ENCODE assay signal across 1 cellular context in the genomic region with DNA sequence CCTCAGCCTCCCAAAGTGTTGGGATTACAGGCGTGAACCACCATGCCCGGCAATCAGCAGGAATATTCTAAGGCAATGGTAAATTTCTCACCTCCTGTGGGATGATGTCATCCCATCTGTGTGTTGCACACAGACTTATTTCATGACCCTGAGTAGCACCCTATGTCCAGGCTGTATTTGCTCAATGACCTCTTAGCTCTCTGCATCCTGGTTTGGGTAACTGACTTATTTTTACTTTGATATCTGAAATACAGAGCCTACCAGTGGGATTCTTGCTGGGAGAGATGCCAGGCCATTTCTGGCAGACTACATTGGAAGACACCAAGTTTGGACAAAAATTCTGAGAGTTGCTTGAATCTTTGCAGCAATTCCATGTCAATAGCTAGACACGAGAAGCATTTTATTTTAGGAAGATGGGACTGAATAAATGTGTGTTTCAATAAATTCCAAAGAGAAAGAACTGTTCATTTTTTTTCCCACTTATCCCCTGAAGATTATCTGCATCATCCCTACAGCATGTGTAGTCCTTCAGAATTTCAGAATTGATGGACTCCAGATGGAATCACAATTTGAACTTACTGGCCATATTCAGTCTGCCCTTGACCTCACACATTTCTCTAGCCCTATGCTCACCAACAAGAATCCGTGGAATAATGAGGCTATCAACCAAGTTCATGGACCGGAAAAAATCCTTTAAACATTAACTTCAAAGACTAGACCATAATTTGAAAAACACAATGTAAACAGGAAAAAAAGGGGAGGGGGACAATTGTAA.
TF ChIP-seq lines count a peak whose summit lies in the region.

No MANE protein-coding gene starts in this region.

TF ChIP-seq in liver, 16 proteins besides CTCF, POLR2A, EP300 and RAD21 (continued from another document):
- TF ChIP-seq, protein P1, sequence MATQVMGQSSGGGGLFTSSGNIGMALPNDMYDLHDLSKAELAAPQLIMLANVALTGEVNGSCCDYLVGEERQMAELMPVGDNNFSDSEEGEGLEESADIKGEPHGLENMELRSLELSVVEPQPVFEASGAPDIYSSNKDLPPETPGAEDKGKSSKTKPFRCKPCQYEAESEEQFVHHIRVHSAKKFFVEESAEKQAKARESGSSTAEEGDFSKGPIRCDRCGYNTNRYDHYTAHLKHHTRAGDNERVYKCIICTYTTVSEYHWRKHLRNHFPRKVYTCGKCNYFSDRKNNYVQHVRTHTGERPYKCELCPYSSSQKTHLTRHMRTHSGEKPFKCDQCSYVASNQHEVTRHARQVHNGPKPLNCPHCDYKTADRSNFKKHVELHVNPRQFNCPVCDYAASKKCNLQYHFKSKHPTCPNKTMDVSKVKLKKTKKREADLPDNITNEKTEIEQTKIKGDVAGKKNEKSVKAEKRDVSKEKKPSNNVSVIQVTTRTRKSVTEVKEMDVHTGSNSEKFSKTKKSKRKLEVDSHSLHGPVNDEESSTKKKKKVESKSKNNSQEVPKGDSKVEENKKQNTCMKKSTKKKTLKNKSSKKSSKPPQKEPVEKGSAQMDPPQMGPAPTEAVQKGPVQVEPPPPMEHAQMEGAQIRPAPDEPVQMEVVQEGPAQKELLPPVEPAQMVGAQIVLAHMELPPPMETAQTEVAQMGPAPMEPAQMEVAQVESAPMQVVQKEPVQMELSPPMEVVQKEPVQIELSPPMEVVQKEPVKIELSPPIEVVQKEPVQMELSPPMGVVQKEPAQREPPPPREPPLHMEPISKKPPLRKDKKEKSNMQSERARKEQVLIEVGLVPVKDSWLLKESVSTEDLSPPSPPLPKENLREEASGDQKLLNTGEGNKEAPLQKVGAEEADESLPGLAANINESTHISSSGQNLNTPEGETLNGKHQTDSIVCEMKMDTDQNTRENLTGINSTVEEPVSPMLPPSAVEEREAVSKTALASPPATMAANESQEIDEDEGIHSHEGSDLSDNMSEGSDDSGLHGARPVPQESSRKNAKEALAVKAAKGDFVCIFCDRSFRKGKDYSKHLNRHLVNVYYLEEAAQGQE (IDR thresholded peaks at IDR 0.05): no peak
- TF ChIP-seq, protein P2, sequence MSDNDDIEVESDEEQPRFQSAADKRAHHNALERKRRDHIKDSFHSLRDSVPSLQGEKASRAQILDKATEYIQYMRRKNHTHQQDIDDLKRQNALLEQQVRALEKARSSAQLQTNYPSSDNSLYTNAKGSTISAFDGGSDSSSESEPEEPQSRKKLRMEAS (IDR thresholded peaks at IDR 0.05): no peak
- TF ChIP-seq RXRA (IDR thresholded peaks at IDR 0.05) (peak; percentile 18 to 50), EGR1 (IDR thresholded peaks at IDR 0.05; ENCODE audit: low read depth in 2 of 2) (no peak), FOXA2 (IDR thresholded peaks at IDR 0.05) (no peak), HNF4G (IDR thresholded peaks at IDR 0.05) (no peak), GABPA (IDR thresholded peaks at IDR 0.05 in 1 of 2, conservative IDR thresholded peaks at IDR 0.05 in 1 of 2) (no peak)
- TF ChIP-seq, protein P3, sequence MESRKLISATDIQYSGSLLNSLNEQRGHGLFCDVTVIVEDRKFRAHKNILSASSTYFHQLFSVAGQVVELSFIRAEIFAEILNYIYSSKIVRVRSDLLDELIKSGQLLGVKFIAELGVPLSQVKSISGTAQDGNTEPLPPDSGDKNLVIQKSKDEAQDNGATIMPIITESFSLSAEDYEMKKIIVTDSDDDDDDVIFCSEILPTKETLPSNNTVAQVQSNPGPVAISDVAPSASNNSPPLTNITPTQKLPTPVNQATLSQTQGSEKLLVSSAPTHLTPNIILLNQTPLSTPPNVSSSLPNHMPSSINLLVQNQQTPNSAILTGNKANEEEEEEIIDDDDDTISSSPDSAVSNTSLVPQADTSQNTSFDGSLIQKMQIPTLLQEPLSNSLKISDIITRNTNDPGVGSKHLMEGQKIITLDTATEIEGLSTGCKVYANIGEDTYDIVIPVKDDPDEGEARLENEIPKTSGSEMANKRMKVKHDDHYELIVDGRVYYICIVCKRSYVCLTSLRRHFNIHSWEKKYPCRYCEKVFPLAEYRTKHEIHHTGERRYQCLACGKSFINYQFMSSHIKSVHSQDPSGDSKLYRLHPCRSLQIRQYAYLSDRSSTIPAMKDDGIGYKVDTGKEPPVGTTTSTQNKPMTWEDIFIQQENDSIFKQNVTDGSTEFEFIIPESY (IDR thresholded peaks at IDR 0.05): no peak
TF ChIP-seq in liver: peak in this region for 3.
